15 cellular contexts compared by ENCODE assay signal in genomic region chr10:71075066-71075758, GRCh38.
DNase-seq lines count a peak whose midpoint lies in the region; ATAC-seq and TF ChIP-seq lines count a peak whose summit lies in the region.
"Had no signal": no experiment of that assay in that cellular context is flagged by ENCODE, and none has a peak within 500 bp of the region (broad histone marks: within the 10 kb centered on the region; RNA-seq: fewer than 3 reads in every experiment).

No MANE protein-coding gene starts in this region.

- H3K79me2 ChIP-seq in mammary epithelial cell (ENCODE audit: insufficient read depth, low read length), result no peaks in the 10 kb centered on the region

- WGBS in mammary epithelial cell (ENCODE audit: low coverage, missing lambda C conversion rate), result 15% methylated on average over 6 of the region's 9 CpGs

- BruUV-seq in mammary epithelial cell (replicated peaks; lab: Mats Ljungman, UMichigan), result no TSS peak
- BruUV-seq in MCF 10A (replicated peaks; lab: Mats Ljungman, UMichigan), result no TSS peak

- TF ChIP-seq POLR2A in uterus (IDR thresholded peaks at IDR 0.05), result no peak

- H3K36me3 Mint-ChIP-seq in MCF 10A (ENCODE audit: insufficient read depth, unreplicated experiment), result peaks cover 4% of the 10 kb centered on the region
- H3K36me3 Mint-ChIP-seq: mesothelial cell of epicardium had no signal

- H3K4me3 Mint-ChIP-seq in MCF 10A (ENCODE audit: unreplicated experiment), result no peak overlapping the region
- H3K4me3 Mint-ChIP-seq: H9, mesothelial cell of epicardium had no signal

- no peaks in the 10 kb centered on the region for H3K27me3 ChIP-seq in mammary epithelial cell (ENCODE audit: insufficient read depth, low read length)
- no peaks in the 10 kb centered on the region for H3K27me3 ChIP-seq in uterus

- H3K9me3 ChIP-seq in mammary epithelial cell (replicated peaks; ENCODE audit: insufficient read depth, low read length), result no peaks in the 10 kb centered on the region
- H3K9me3 ChIP-seq in uterus, result no peaks in the 10 kb centered on the region
- H3K9me3 ChIP-seq: SJSA1 had no signal

- intact Hi-C loops in mammary epithelial cell (cut with micrococcal nuclease), result loop anchor here (10.0 kb wide), 1 partner anchor 130 kb away; no protein-coding TSS in a partner anchor
- intact Hi-C loops in MCF 10A (cut with micrococcal nuclease), result no loop called here
- intact Hi-C loops in uterus (cut with DNase I; ENCODE audit: low total_unique reads), result no loop called here

- no peaks in the 10 kb centered on the region for H3K36me3 ChIP-seq in mammary epithelial cell (ENCODE audit: insufficient read depth, low read length)
- H3K36me3 ChIP-seq in uterus, result no peaks in the 10 kb centered on the region
- H3K36me3 ChIP-seq: SJSA1 had no signal

- no peaks in the 10 kb centered on the region for H3K9me3 Mint-ChIP-seq in MCF 10A (ENCODE audit: unreplicated experiment)
- H3K9me3 Mint-ChIP-seq: H9, mesothelial cell of epicardium had no signal

- H2AFZ ChIP-seq in mammary epithelial cell (ENCODE audit: low read depth, low read length), result peak overlapping the region; percentile 23

- H3K27ac ChIP-seq in mammary epithelial cell (ENCODE audit: insufficient read depth, low read depth, low read length) (no peak overlapping the region), uterus (no peak overlapping the region)
- H3K27ac ChIP-seq: SJSA1 had no signal

- POLR2A ChIA-PET in MCF 10A (lab: Yijun Ruan, JAX), result interaction anchor here (0.7 kb wide), 2 partner anchors 11 to 43 kb away, joined by 3 read pairs; no protein-coding TSS in a partner anchor

- no peak overlapping the region for H3K9ac ChIP-seq in mammary epithelial cell (ENCODE audit: insufficient read depth, low read length)

- H3K27ac Mint-ChIP-seq in MCF 10A (ENCODE audit: low read depth, unreplicated experiment), result no peak overlapping the region
- H3K27ac Mint-ChIP-seq: H9, mesothelial cell of epicardium had no signal

- in situ Hi-C loops in mammary epithelial cell (cut with MboI; ENCODE audit: low sequenced_read_pairs in 2 of 2), result no loop called here

- no peak for TF ChIP-seq CTCF in mammary epithelial cell (conservative IDR thresholded peaks at IDR 0.05 in 1 of 2, IDR thresholded peaks at IDR 0.05 in 1 of 2; ENCODE audit: extremely low read depth in 1 of 2, insufficient read depth in 1 of 2, low read depth in 1 of 2, low read length in 2 of 2)
- no peak for TF ChIP-seq CTCF in MCF 10A (IDR thresholded peaks at IDR 0.05; ENCODE audit: unreplicated experiment)
- TF ChIP-seq CTCF in uterus (IDR thresholded peaks at IDR 0.05), result no peak

- H3K4me3 ChIP-seq in mammary epithelial cell (replicated peaks in 1 of 3; ENCODE audit: insufficient read depth in 1 of 3, low read depth in 2 of 3, low read length in 3 of 3) (no peak overlapping the region), uterus (no peak overlapping the region)
- H3K4me3 ChIP-seq: GM12878, SJSA1 had no signal

- H4K20me1 ChIP-seq in mammary epithelial cell (ENCODE audit: insufficient read depth, low read length), result no peaks in the 10 kb centered on the region

- dilution Hi-C loops in mammary epithelial cell (cut with HindIII; ENCODE audit: low sequenced_read_pairs), result no loop called here

- peak overlapping the region; percentile 34 for H3K4me2 ChIP-seq in mammary epithelial cell (ENCODE audit: insufficient read depth, low read depth, low read length)

- H3K27me3 Mint-ChIP-seq in MCF 10A (ENCODE audit: insufficient read depth, unreplicated experiment), result peaks cover 38% of the 10 kb centered on the region

- CTCF ChIA-PET in mammary epithelial cell (lab: Charles Lee; ENCODE audit: low non-redundant PET), result no interaction called here
- CTCF ChIA-PET in MCF 10A (lab: Yijun Ruan, JAX), result interaction anchor here (0.5 to 0.7 kb wide), 2 partner anchors 15 to 645 kb away, joined by 3 to 4 read pairs; no protein-coding TSS in a partner anchor

- DNase-seq in mammary epithelial cell, result peak; percentile 77
- DNase-seq in MCF 10A (ENCODE audit: unreplicated experiment), result no peak
- peak; percentile 64 for DNase-seq in islet precursor cell
- peak; percentile 8 to 11 for DNase-seq in uterus
- DNase-seq: DMS53; NCI-H524; stimulated activated CD4-positive, alpha-beta T cell treated with anti-CD3 and anti-CD28 coated beads, Interleukin-2, amount 100 ng/mL, for 48 hours had no signal

- peak; percentile 36; the same call in 2 of the 3 replicates for ATAC-seq in SK-N-SH treated with all-trans-retinoic acid at 6 μM for 48 hours
- ATAC-seq in GM18498 (IDR thresholded peaks at IDR 0.05; ENCODE audit: unreplicated experiment), result no peak
- ATAC-seq in GM18520 (IDR thresholded peaks at IDR 0.05; ENCODE audit: unreplicated experiment), result no peak
- ATAC-seq in HG02870 (IDR thresholded peaks at IDR 0.05; ENCODE audit: unreplicated experiment), result no peak
- ATAC-seq: GM12878 had no signal

- H3K4me1 ChIP-seq in mammary epithelial cell (ENCODE audit: insufficient read depth, low read length) (peaks cover 29% of the 10 kb centered on the region), uterus (no peaks in the 10 kb centered on the region)
- H3K4me1 ChIP-seq: SJSA1 had no signal

- H3K4me1 Mint-ChIP-seq in MCF 10A (ENCODE audit: insufficient read depth, unreplicated experiment), result peaks cover 5% of the 10 kb centered on the region

TF ChIP-seq in SK-N-SH treated with all-trans-retinoic acid at 6 μM for 48 hours, 23 proteins besides CTCF, POLR2A, EP300 and RAD21:
- TF ChIP-seq ZC3H10 (CRISPR knock-in tag; IDR thresholded peaks at IDR 0.05) (no peak), ARNTL (CRISPR knock-in tag; IDR thresholded peaks at IDR 0.05; ENCODE audit: borderline replicate concordance, low read depth) (no peak), ESRRG (CRISPR knock-in tag; IDR thresholded peaks at IDR 0.05) (no peak), CSDC2 (CRISPR knock-in tag; IDR thresholded peaks at IDR 0.05) (no peak), ZFP3 (CRISPR knock-in tag; IDR thresholded peaks at IDR 0.05) (no peak), TSHZ2 (CRISPR knock-in tag; IDR thresholded peaks at IDR 0.05) (no peak), TCF4 (CRISPR knock-in tag; IDR thresholded peaks at IDR 0.05; ENCODE audit: borderline replicate concordance) (no peak), POU6F1 (CRISPR knock-in tag; IDR thresholded peaks at IDR 0.05; ENCODE audit: borderline replicate concordance, low read depth) (no peak), CREB5 (CRISPR knock-in tag; IDR thresholded peaks at IDR 0.05; ENCODE audit: low read depth) (no peak), ZFP30 (CRISPR knock-in tag; IDR thresholded peaks at IDR 0.05) (no peak), ZNF8 (CRISPR knock-in tag; IDR thresholded peaks at IDR 0.05) (no peak), PPARA (CRISPR knock-in tag; IDR thresholded peaks at IDR 0.05; ENCODE audit: borderline replicate concordance) (no peak)
